Comparison of ENCODE assay signal across 8 cellular contexts in genomic region chr2:149587220-149587949, GRCh38. TPM values are rescaled to one million over a fixed set of nuclear protein-coding genes. Genes with fewer than 3 reads are reported as not detected.
DNase-seq lines count a peak whose midpoint lies in the region; ATAC-seq, FAIRE-seq and TF ChIP-seq lines count a peak whose summit lies in the region.

Gene MMADHC, minus strand, starts transcription at chr2:149587775. Its CDS starts 678 bp downstream, at chr2:149587097.

- H3K27ac ChIP-seq in psoas muscle, result peak within 1 kb of the TSS; percentile 97

- no peak for TF ChIP-seq CTCF in psoas muscle (IDR thresholded peaks at IDR 0.05)

- H3K4me3 Mint-ChIP-seq in T-helper 17 cell, result peak within 1 kb of the TSS; percentile 98

- WGBS in psoas muscle, 3 donors, result 0% methylated on average over 44 to 45 of the region's 45 CpGs

- peak; percentile 63 for FAIRE-seq in urothelium cell line (lab: Jason Lieb, UNC)

- ATAC-seq in HG02885 (IDR thresholded peaks at IDR 0.05; ENCODE audit: poor library complexity, unreplicated experiment) (peak; percentile 99), T-helper 17 cell (peak; percentile 98), left ventricle myocardium superior (peak; percentile 100), psoas muscle (peak; percentile 97 to 99 (median 98))

- intact Hi-C loops in left ventricle myocardium superior (cut with micrococcal nuclease), result no loop called here
- intact Hi-C loops in psoas muscle (cut with DNase I), result no loop called here

- peaks cover 0 to 28% of the 10 kb centered on the region in 2 donors for H3K36me3 ChIP-seq in psoas muscle (ENCODE audit: insufficient read depth in 1 of 2, low read depth in 1 of 2)

- H3K9me3 ChIP-seq in T-helper 17 cell (ENCODE audit: control insufficient read depth, low read length, poor library complexity, severe bottlenecking), result no peaks in the 10 kb centered on the region
- no peaks in the 10 kb centered on the region for H3K9me3 ChIP-seq in psoas muscle

- H3K36me3 Mint-ChIP-seq in T-helper 17 cell (ENCODE audit: low read depth), result peaks cover 12% of the 10 kb centered on the region

- peak within 1 kb of the TSS; percentile 100 for H3K27ac Mint-ChIP-seq in T-helper 17 cell

- TF ChIP-seq POLR2A in GM15510 (IDR thresholded peaks at IDR 0.05; ENCODE audit: borderline replicate concordance, extremely low read depth, insufficient read length), result peak; percentile 92

- peak; percentile 95 for DNase-seq in NCI-H1694 treated with DMSO at 0.1 percent for 48 hours (lab: John Stamatoyannopoulos, UW)
- peak; percentile 87 to 88 (median 87) for DNase-seq in T-helper 17 cell
- DNase-seq in amygdala (lab: John Stamatoyannopoulos, UW), result peak in 55 of 56 donors; percentile 51 to 94 (median 85)
- DNase-seq in left ventricle myocardium superior, result peak; percentile 96
- DNase-seq in psoas muscle, result peak; percentile 95 to 98
- DNase-seq in urothelium cell line (ENCODE audit: low spot score), result peak; percentile 94

- H3K27me3 Mint-ChIP-seq in T-helper 17 cell, result peaks cover 32% of the 10 kb centered on the region

- H3K4me1 ChIP-seq in psoas muscle, result peaks cover 38% of the 10 kb centered on the region

- peak within 1 kb of the TSS; percentile 79 for H3K4me3 ChIP-seq in psoas muscle

- no peaks in the 10 kb centered on the region for H3K27me3 ChIP-seq in psoas muscle (ENCODE audit: insufficient read depth in 3 of 3, low read length in 2 of 3)

- peaks cover 29% of the 10 kb centered on the region for H3K4me1 Mint-ChIP-seq in T-helper 17 cell

RNA-seq across cellular contexts. Expression of gene MMADHC, which starts in this region (rescaled TPM):
- 10 to 100 TPM; 61.7 to 66.9 TPM for total RNA-seq in T-helper 17 cell
- 113 TPM for total RNA-seq in left ventricle myocardium superior
- 100 to 1,000 TPM; 161 to 196 (median 166) TPM for total RNA-seq in psoas muscle
- 100 to 1,000 TPM; 126 to 205 (median 144) TPM for polyA plus RNA-seq in psoas muscle

Comparison
In these comparisons a context has a peak if more than half of its experiments do, and no peak if none do; other contexts are left out.
1. Peak in every context shown above with its lines: DNase-seq, ATAC-seq, H3K4me3 ChIP-seq and H3K27ac ChIP-seq.